ENCODE assay signal across 7 cellular contexts in genomic region chr16:89217388-89218191, GRCh38.
DNase-seq lines count a peak whose midpoint lies in the region; ATAC-seq and TF ChIP-seq lines count a peak whose summit lies in the region.

ZNF778 (plus strand) TSS chr16:89217703; CDS start chr16:89221128, 3,425 bp downstream.

- DNase-seq in NCI-H2029 (lab: John Stamatoyannopoulos, UW) (peak; percentile 43), T47D (ENCODE audit: low read depth in 1 of 2, low spot score in 1 of 2) (peak; percentile 91 to 97), iPS-NIHi7 (ENCODE audit: extremely low spot score) (peak; percentile 92)

- H3K4me3 ChIP-seq in skin epidermis = peak within 1 kb of the TSS; percentile 70 to 96 (median 90)

- H3K27ac ChIP-seq in VCaP (peak within 1 kb of the TSS; percentile 60), skin epidermis (peak within 1 kb of the TSS; percentile 81 to 99 (median 95))

- in situ Hi-C loops in T47D (cut with HindIII; ENCODE audit: low pct_unique_long_range_greater_than_20kb, low sequenced_read_pairs) = no loop called here

- no peak for TF ChIP-seq CTCF in VCaP (conservative IDR thresholded peaks at IDR 0.05)

- peak; percentile 74 for ATAC-seq in GM18498 (IDR thresholded peaks at IDR 0.05; ENCODE audit: unreplicated experiment)
- peak; percentile 90 for ATAC-seq in HG02798 (IDR thresholded peaks at IDR 0.05; ENCODE audit: poor library complexity, unreplicated experiment)

Comparison
In these comparisons a context has a peak if more than half of its experiments do, and no peak if none do; other contexts are left out.
1. Peak in every context shown above with its lines: DNase-seq, ATAC-seq, H3K4me3 ChIP-seq and H3K27ac ChIP-seq.
2. DNase-seq: peak in every context shown above with its lines; median percentile 94 in T47D; 92 in iPS-NIHi7; 43 in NCI-H2029.